8 cellular contexts compared by ENCODE assay signal in genomic region chr1:19311931-19312781, GRCh38. TPM values are rescaled to one million over a fixed set of nuclear protein-coding genes. Genes with fewer than 3 reads are reported as not detected.
DNase-seq lines count a peak whose midpoint lies in the region; ATAC-seq, FAIRE-seq and TF ChIP-seq lines count a peak whose summit lies in the region.

TSS of gene AKR7A2 (minus strand) at chr1:19312144. CDS start at chr1:19312124, 20 bp downstream.
TSS of gene SLC66A1 (plus strand) at chr1:19312326. CDS start at chr1:19317678, 5,352 bp downstream.

- H3K4me3 ChIP-seq in heart left ventricle (peak within 1 kb of the TSS; percentile 59 to 97 (median 90)), transverse colon (peak within 1 kb of the TSS; percentile 67 to 89 (median 76))

- 0 to 1% (median 0%) methylated on average over 31 to 105 of the region's 105 CpGs for WGBS in heart left ventricle, 4 donors
- 0% methylated on average over 54 of the region's 105 CpGs; no CpG with 5 or more reads in 1 of the 2 donors for WGBS in transverse colon (ENCODE audit: low coverage in 1 of 2), 2 donors

- peak; percentile 86 for ATAC-seq in HG02798 (IDR thresholded peaks at IDR 0.05; ENCODE audit: poor library complexity, unreplicated experiment)
- peak; percentile 95 to 98 (median 97) for ATAC-seq in T-cell (replicated peaks in 1 of 4)
- peak; percentile 95 to 97 (median 96) for ATAC-seq in heart left ventricle

- peak in 4 of 12 donors; percentile 3 to 21 (median 13) for TF ChIP-seq CTCF in heart left ventricle (IDR thresholded peaks at IDR 0.05)
- TF ChIP-seq CTCF in transverse colon (IDR thresholded peaks at IDR 0.05), result peak in 3 of 5 experiments; percentile 12 to 43 (median 40)

- H3K9me3 Mint-ChIP-seq in T-cell, result no peaks in the 10 kb centered on the region

- peak within 1 kb of the TSS; percentile 56 to 95 (median 92) for H3K27ac ChIP-seq in heart left ventricle
- H3K27ac ChIP-seq in transverse colon, result peak within 1 kb of the TSS; percentile 89 to 93 (median 90)

- CTCF ChIA-PET in T-cell (lab: Charles Lee), result no interaction called here

- H3K9me3 ChIP-seq in heart left ventricle (no peaks in the 10 kb centered on the region), transverse colon (no peaks in the 10 kb centered on the region)

- peak; percentile 98 for DNase-seq in GM12891 (ENCODE audit: insufficient read length, low spot score)
- DNase-seq in NCI-H1417 treated with DMSO at 0.1 percent for 48 hours (lab: John Stamatoyannopoulos, UW), result peak; percentile 49
- peak; percentile 70 to 92 (median 83) for DNase-seq in T-cell
- DNase-seq in amniotic epithelial cell (ENCODE audit: low read depth), result peak; percentile 82
- DNase-seq in heart left ventricle, result peak; percentile 92 to 97 (median 95)
- peak; percentile 84 to 99 (median 93) for DNase-seq in posterior cingulate gyrus
- DNase-seq in transverse colon, result peak; percentile 95

- peak; percentile 99 for FAIRE-seq in GM12891 (lab: Jason Lieb, UNC)

- peak within 1 kb of the TSS; percentile 37 to 75 for H3K27ac Mint-ChIP-seq in T-cell

- H3K4me1 Mint-ChIP-seq in T-cell, result peaks cover 43 to 52% (median 47%) of the 10 kb centered on the region in 3 donors

- peaks cover 0 to 17% (median 13%) of the 10 kb centered on the region in 9 donors for H3K36me3 ChIP-seq in heart left ventricle
- no peaks in the 10 kb centered on the region for H3K36me3 ChIP-seq in transverse colon

- H3K36me3 Mint-ChIP-seq in T-cell, result peaks cover 18% of the 10 kb centered on the region

- H3K27me3 ChIP-seq in heart left ventricle, result no peaks in the 10 kb centered on the region
- no peaks in the 10 kb centered on the region for H3K27me3 ChIP-seq in transverse colon

- TF ChIP-seq POLR2A in GM12891 (IDR thresholded peaks at IDR 0.05; ENCODE audit: low read depth, low read length) (0 out of 2 replicates have a peak, but pooled peaks have one; percentile 49), heart left ventricle (IDR thresholded peaks at IDR 0.05) (peak in 1 of 2 donors; percentile 79), transverse colon (IDR thresholded peaks at IDR 0.05) (peak; percentile 54)

- intact Hi-C loops in heart left ventricle (cut with DNase I) (loop anchor here in 1 of 10 donors (10.0 kb wide), 1 partner anchor 407 kb away; the partner anchor contains the start of gene ALDH4A1), posterior cingulate gyrus (cut with DNase I) (loop anchor here (1.0 to 10.0 kb wide), 2 partner anchors 61 to 173 kb away; partner anchors contain the start of genes CAPZB, EMC1 and MRTO4), transverse colon (cut with DNase I; ENCODE audit: low total_unique reads) (no loop called here)

- H3K4me1 ChIP-seq in heart left ventricle (peaks cover 0 to 35% (median 20%) of the 10 kb centered on the region in 12 donors), transverse colon (peaks cover 14 to 55% (median 47%) of the 10 kb centered on the region in 4 donors)

- TF ChIP-seq EP300 in transverse colon (IDR thresholded peaks at IDR 0.05; ENCODE audit: low read depth), result no peak

- POLR2A ChIA-PET in T-cell (lab: Charles Lee), result interaction anchor here in 1 of 2 donors (0.5 kb wide), 1 partner anchor 8 kb away, joined by 4 read pairs; no protein-coding TSS in a partner anchor

- peak within 1 kb of the TSS; percentile 88 to 94 (median 89) for H3K4me3 Mint-ChIP-seq in T-cell

- in situ Hi-C loops in transverse colon (cut with MboI; ENCODE audit: low pct_ligation_motif_present in 1 of 4, low pct_unique_long_range_greater_than_20kb in 1 of 4, low sequenced_read_pairs in 3 of 4), result no loop called here

- no peaks in the 10 kb centered on the region for H3K27me3 Mint-ChIP-seq in T-cell

TF ChIP-seq in GM12891, 5 proteins besides CTCF, POLR2A, EP300 and RAD21:
- TF ChIP-seq PAX5 (IDR thresholded peaks at IDR 0.05; ENCODE audit: insufficient read depth, low read length, severe bottlenecking), result no peak
- TF ChIP-seq POU2F2 (IDR thresholded peaks at IDR 0.05; ENCODE audit: low read depth, low read length), result no peak
- no peak for TF ChIP-seq TAF1 (IDR thresholded peaks at IDR 0.05; ENCODE audit: low read depth, low read length)
- peak; percentile 60 for TF ChIP-seq POLR2AphosphoS5 (IDR thresholded peaks at IDR 0.05; ENCODE audit: low read depth, low read length)
- no peak for TF ChIP-seq SPI1 (IDR thresholded peaks at IDR 0.05; ENCODE audit: low read depth, low read length)

RNA-seq across cellular contexts. Expression of gene AKR7A2, which starts in this region (rescaled TPM):
- polyA plus RNA-seq in GM12891 (2012; ENCODE audit: low read depth, missing spikeins), result 37.0 TPM
- 10 to 100 TPM; 20.8 to 35.4 (median 32.0) TPM for total RNA-seq in T-cell
- total RNA-seq in heart left ventricle, result 10 to 100 TPM; 25.0 to 97.5 (median 46.4) TPM
- polyA plus RNA-seq in heart left ventricle, result 10 to 100 TPM; 13.8 to 27.2 TPM
- total RNA-seq in transverse colon, result 100 to 1,000 TPM in 2 of 4 donors, 10 to 100 TPM in 2; 64.7 to 169 (median 112) TPM

RNA-seq across cellular contexts. Expression of gene SLC66A1, which starts in this region (rescaled TPM):
- polyA plus RNA-seq in GM12891 (2012; ENCODE audit: low read depth, missing spikeins), result 6.2 TPM
- total RNA-seq in T-cell (1 to 10 TPM; 3.5 to 8.1 (median 7.1) TPM), heart left ventricle (10 to 100 TPM in 2 of 9 donors, 1 to 10 TPM in 7; 6.4 to 17.2 (median 8.2) TPM), transverse colon (10 to 100 TPM; 19.1 to 53.9 (median 35.3) TPM)
- polyA plus RNA-seq in heart left ventricle, result 10 to 100 TPM; 10.4 to 19.4 TPM

Comparison
In these comparisons a context has a peak if more than half of its experiments do, and no peak if none do; other contexts are left out.
1. Peak in every context shown above with its lines: DNase-seq, ATAC-seq, H3K4me3 ChIP-seq and H3K27ac ChIP-seq.